15 cellular contexts compared by ENCODE assay signal in genomic region chr2:160384791-160385190, GRCh38.
DNase-seq lines count a peak whose midpoint lies in the region; ATAC-seq and TF ChIP-seq lines count a peak whose summit lies in the region.
"Had no signal": no experiment of that assay in that cellular context is flagged by ENCODE, and none has a peak within 500 bp of the region (broad histone marks: within the 10 kb centered on the region; RNA-seq: fewer than 3 reads in every experiment).

No MANE protein-coding gene starts in this region.

- peaks cover 24 to 99% (median 85%) of the 10 kb centered on the region in 12 donors for H3K4me1 ChIP-seq in heart left ventricle
- peaks cover 36 to 92% (median 61%) of the 10 kb centered on the region in 4 donors for H3K4me1 ChIP-seq in stomach

- H3K27me3 ChIP-seq in heart left ventricle (no peaks in the 10 kb centered on the region), stomach (no peaks in the 10 kb centered on the region)

- TF ChIP-seq EP300 in stomach (IDR thresholded peaks at IDR 0.05): no peak

- H3K27ac Mint-ChIP-seq in T-helper 17 cell (peak overlapping the region; percentile 65), type B pancreatic cell (no peak overlapping the region)

- H3K36me3 ChIP-seq in heart left ventricle (no peaks in the 10 kb centered on the region), stomach (no peaks in the 10 kb centered on the region)
- H3K36me3 ChIP-seq: HAP-1 had no signal

- H3K9me3 Mint-ChIP-seq in type B pancreatic cell: peaks cover under 1% of the 10 kb centered on the region
- H3K9me3 Mint-ChIP-seq: activated CD4-positive, alpha-beta T cell treated with anti-CD3 and anti-CD28 coated beads, Interleukin-2, amount 10 ng/mL, durations not matched to agents 24 days and 14 days had no signal

- TF ChIP-seq POLR2A in heart left ventricle (IDR thresholded peaks at IDR 0.05) (no peak), stomach (IDR thresholded peaks at IDR 0.05) (no peak)

- H3K27ac ChIP-seq in heart left ventricle: peak overlapping the region in 9 of 12 donors; percentile 2 to 93 (median 28)
- H3K27ac ChIP-seq in stomach: peak overlapping the region in 3 of 5 donors; percentile 31 to 83 (median 38)

- DNase-seq in heart left ventricle: no peak
- DNase-seq in Right ventricle myocardium superior: no peak
- DNase-seq in T-helper 17 cell: no peak
- DNase-seq in fibroblast of mammary gland (ENCODE audit: low read depth): peak; percentile 42
- DNase-seq in stomach: no peak
- DNase-seq in type B pancreatic cell (ENCODE audit: extremely low spot score, unreplicated experiment): no peak
- no peak for DNase-seq in NCI-H1092 (lab: John Stamatoyannopoulos, UW)
- DNase-seq: activated CD4-positive, alpha-beta T cell treated with anti-CD3 and anti-CD28 coated beads, Interleukin-2, amount 10 ng/mL, durations not matched to agents 24 days and 14 days; caudate nucleus; effector CD8-positive, alpha-beta T cell; mesendoderm; NCI-H1694 treated with DMSO at 0.1 percent for 48 hours; NCI-H226 had no signal

- no peaks in the 10 kb centered on the region for H3K36me3 Mint-ChIP-seq in T-helper 17 cell (ENCODE audit: low read depth)
- peaks cover under 1% of the 10 kb centered on the region for H3K36me3 Mint-ChIP-seq in type B pancreatic cell

- H3K4me3 Mint-ChIP-seq in T-helper 17 cell: peak overlapping the region; percentile 76
- no peak overlapping the region for H3K4me3 Mint-ChIP-seq in type B pancreatic cell
- H3K4me3 Mint-ChIP-seq: activated CD4-positive, alpha-beta T cell treated with anti-CD3 and anti-CD28 coated beads, Interleukin-2, amount 10 ng/mL, durations not matched to agents 24 days and 14 days had no signal

- ATAC-seq in heart left ventricle (no peak), Right ventricle myocardium superior (ENCODE audit: poor library complexity) (no peak), T-helper 17 cell (no peak), GM18907 (IDR thresholded peaks at IDR 0.05; ENCODE audit: unreplicated experiment) (no peak)

- 38 to 49% (median 45%) methylated on average over 1 of the region's 1 CpG for WGBS in heart left ventricle, 4 donors
- 54 to 78% (median 75%) methylated on average over 1 of the region's 1 CpG for WGBS in stomach, 5 donors

- H3K4me3 ChIP-seq in heart left ventricle (no peak overlapping the region), fibroblast of mammary gland (ENCODE audit: control insufficient read depth, low read depth, low read length) (no peak overlapping the region), stomach (no peak overlapping the region)
- H3K4me3 ChIP-seq: HAP-1 had no signal

- TF ChIP-seq CTCF in heart left ventricle (IDR thresholded peaks at IDR 0.05) (no peak), fibroblast of mammary gland (conservative IDR thresholded peaks at IDR 0.05; ENCODE audit: control insufficient read depth, insufficient read depth, low read depth, low read length) (no peak), stomach (IDR thresholded peaks at IDR 0.05) (no peak), type B pancreatic cell (conservative IDR thresholded peaks at IDR 0.05) (no peak)

- H3K4me1 Mint-ChIP-seq in T-helper 17 cell (peaks cover 70% of the 10 kb centered on the region), type B pancreatic cell (ENCODE audit: unreplicated experiment) (peaks cover 52% of the 10 kb centered on the region)

- H3K27me3 Mint-ChIP-seq in T-helper 17 cell (no peaks in the 10 kb centered on the region), type B pancreatic cell (no peaks in the 10 kb centered on the region)
- H3K27me3 Mint-ChIP-seq: activated CD4-positive, alpha-beta T cell treated with anti-CD3 and anti-CD28 coated beads, Interleukin-2, amount 10 ng/mL, durations not matched to agents 24 days and 14 days had no signal

- intact Hi-C loops in heart left ventricle (cut with DNase I) (loop anchor here in 2 of 10 donors (5.0 kb wide), 2 partner anchors 52 to 62 kb away; no protein-coding TSS in a partner anchor), Right ventricle myocardium superior (cut with DNase I) (no loop called here), stomach (cut with DNase I; ENCODE audit: low total_unique reads) (no loop called here)

- H3K9me3 ChIP-seq in heart left ventricle (no peaks in the 10 kb centered on the region), T-helper 17 cell (ENCODE audit: control insufficient read depth, low read length, poor library complexity, severe bottlenecking) (no peaks in the 10 kb centered on the region), stomach (no peaks in the 10 kb centered on the region)
- H3K9me3 ChIP-seq: HAP-1 had no signal
